In genomic region chrX:129606918-129607317, GRCh38 we compare ENCODE assay signal across 8 cellular contexts. TPM values are rescaled to one million over a fixed set of nuclear protein-coding genes. Genes with fewer than 3 reads are reported as not detected.
DNase-seq lines count a peak whose midpoint lies in the region; ATAC-seq lines count a peak whose summit lies in the region.

No MANE protein-coding gene starts in this region.

- ATAC-seq in GM19351 (IDR thresholded peaks at IDR 0.05; ENCODE audit: unreplicated experiment) (peak; percentile 33), HG03521 (IDR thresholded peaks at IDR 0.05; ENCODE audit: unreplicated experiment) (no peak)

- DNase-seq in AG20443 (ENCODE audit: low spot score) (peak; percentile 61), NCI-H2171 treated with DMSO at 0.1 percent for 48 hours (lab: John Stamatoyannopoulos, UW) (peak; percentile 2), dermis microvascular lymphatic vessel endothelial cell (ENCODE audit: low read depth in 2 of 2) (peak; percentile 12 to 54), lung microvascular endothelial cell (ENCODE audit: low read depth in 2 of 2) (peak; percentile 57 to 58)
- DNase-seq in activated CD4-positive, alpha-beta T cell treated with anti-CD3 and anti-CD28 coated beads for 48 hours, result peak; percentile 64
- DNase-seq in stimulated activated CD8-positive, alpha-beta memory T cell treated with anti-CD3 and anti-CD28 coated beads, Interleukin-4, amount 100 ng/mL, for 48 hours, result peak; percentile 69

RNA-seq across cellular contexts. Expression of gene APLN, which starts 47.8 kb away (rescaled TPM):
- total RNA-seq in dermis microvascular lymphatic vessel endothelial cell (13.9 and 19.3 TPM in 2 replicates), lung microvascular endothelial cell (9.3 and 28.8 TPM in 2 replicates)

Comparison
In these comparisons a context has a peak if more than half of its experiments do, and no peak if none do; other contexts are left out.
1. DNase-seq: peak in every context shown above with its lines; median percentile 69 in stimulated activated CD8-positive, alpha-beta memory T cell treated with anti-CD3 and anti-CD28 coated beads, Interleukin-4, amount 100 ng/mL, for 48 hours; 64 in activated CD4-positive, alpha-beta T cell treated with anti-CD3 and anti-CD28 coated beads for 48 hours; 61 in AG20443; 58 in lung microvascular endothelial cell; 33 in dermis microvascular lymphatic vessel endothelial cell; 2 in NCI-H2171 treated with DMSO at 0.1 percent for 48 hours.